ENCODE assay signal across 8 cellular contexts in the genomic region with DNA sequence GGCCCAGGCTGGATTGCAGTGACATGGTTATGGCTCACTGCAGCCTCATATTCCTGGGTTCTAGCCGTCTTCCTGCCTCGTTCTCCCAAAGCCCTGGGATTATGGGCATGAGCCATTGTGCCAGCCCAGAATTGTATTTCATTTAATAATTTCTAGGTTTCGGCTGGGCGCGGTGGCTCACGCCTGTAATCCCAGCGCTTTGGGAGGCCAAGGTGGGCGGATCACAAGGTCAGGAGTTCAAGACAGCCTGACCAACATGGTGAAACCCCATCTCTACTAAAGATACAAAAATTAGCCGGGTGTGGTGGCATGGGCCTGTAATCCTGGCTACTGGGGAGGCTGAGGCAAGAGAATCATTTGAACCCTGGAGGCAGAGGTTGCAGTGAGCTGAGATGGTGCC. TPM values are rescaled to one million over a fixed set of nuclear protein-coding genes. Genes with fewer than 3 reads are reported as not detected.
DNase-seq lines count a peak whose midpoint lies in the region; ATAC-seq and TF ChIP-seq lines count a peak whose summit lies in the region.
"Not testable (repeated sequence)": the region's sequence is repeated elsewhere in the genome, so short reads cannot be mapped to it uniquely, and the experiment has no call there.

No MANE protein-coding gene starts in this region.

- intact Hi-C loops in heart left ventricle (cut with DNase I): not testable (repeated sequence)
- intact Hi-C loops in naive thymus-derived CD4-positive, alpha-beta T cell (cut with micrococcal nuclease): loop anchor here (5.0 kb wide), 3 partner anchors 210 to 845 kb away; a partner anchor contains a TSS

- not testable (repeated sequence) for H3K27me3 ChIP-seq in HAP-1 (ENCODE audit: low read depth); heart left ventricle; naive thymus-derived CD4-positive, alpha-beta T cell (ENCODE audit: control insufficient read depth in 2 of 2, insufficient read depth in 2 of 2, low read length in 2 of 2); skeletal muscle tissue (ENCODE audit: control insufficient read depth in 3 of 3, insufficient read depth in 3 of 3, low read length in 3 of 3)

- in situ Hi-C loops in HAP-1 (cut with MboI; ENCODE audit: low sequenced_read_pairs): loop anchor here (25.0 kb wide), 1 partner anchor 365 kb away; no protein-coding TSS in a partner anchor

- peak overlapping the region; percentile 97 for H3K4me3 Mint-ChIP-seq in activated T-helper 17 cell treated with anti-CD3 and anti-CD28 coated beads, Interleukin-2, amount 50 U/mL, for 72 hours
- H3K4me3 Mint-ChIP-seq in naive thymus-derived CD4-positive, alpha-beta T cell: peak overlapping the region; percentile 90 to 100 (median 98)

- not testable (repeated sequence) for H3K27ac Mint-ChIP-seq in activated T-helper 17 cell treated with anti-CD3 and anti-CD28 coated beads, Interleukin-2, amount 50 U/mL, for 72 hours
- peak overlapping the region in 2 of 9 donors; percentile 24 to 57 for H3K27ac Mint-ChIP-seq in naive thymus-derived CD4-positive, alpha-beta T cell

- H3K36me3 ChIP-seq in HAP-1 (replicated peaks): peaks cover 60% of the 10 kb centered on the region
- peaks cover 0 to 59% (median 54%) of the 10 kb centered on the region in 9 donors for H3K36me3 ChIP-seq in heart left ventricle
- H3K36me3 ChIP-seq in naive thymus-derived CD4-positive, alpha-beta T cell (ENCODE audit: control insufficient read depth in 2 of 3, insufficient read depth in 3 of 3, low read length in 3 of 3): peaks cover 14 to 42% (median 15%) of the 10 kb centered on the region in 3 experiments
- peaks cover 7 to 23% (median 12%) of the 10 kb centered on the region in 3 donors for H3K36me3 ChIP-seq in skeletal muscle tissue (ENCODE audit: control insufficient read depth in 3 of 3, insufficient read depth in 3 of 3, low read length in 3 of 3)

- not testable (repeated sequence) for H3K27ac ChIP-seq in coronary artery; heart left ventricle; skeletal muscle tissue (ENCODE audit: low read depth, low read length)
- H3K27ac ChIP-seq in naive thymus-derived CD4-positive, alpha-beta T cell (ENCODE audit: low read depth, low read length): peak overlapping the region; percentile 27

- H3K27me3 Mint-ChIP-seq in activated T-helper 17 cell treated with anti-CD3 and anti-CD28 coated beads, Interleukin-2, amount 50 U/mL, for 72 hours; naive thymus-derived CD4-positive, alpha-beta T cell: not testable (repeated sequence)

- H3K4me3 ChIP-seq in AG04449 (ENCODE audit: low read depth, low read length) (peak overlapping the region; percentile 36), HAP-1 (peak overlapping the region; percentile 92), coronary artery (peak overlapping the region; percentile 80), heart left ventricle (peak overlapping the region in 9 of 12 donors; percentile 79 to 93 (median 86)), skeletal muscle tissue (ENCODE audit: low read length in 3 of 3) (peak overlapping the region in 2 of 3 donors; percentile 46 to 48)
- peak overlapping the region; percentile 10 for H3K4me3 ChIP-seq in naive thymus-derived CD4-positive, alpha-beta T cell (ENCODE audit: low read length)

- H3K9me3 Mint-ChIP-seq in activated T-helper 17 cell treated with anti-CD3 and anti-CD28 coated beads, Interleukin-2, amount 50 U/mL, for 72 hours; naive thymus-derived CD4-positive, alpha-beta T cell: not testable (repeated sequence)

- POLR2A ChIA-PET in AG04449 (lab: Yijun Ruan, JAX): not testable (repeated sequence)
- POLR2A ChIA-PET in naive thymus-derived CD4-positive, alpha-beta T cell (lab: Charles Lee): interaction anchor here (0.6 kb wide), 1 partner anchor 101 kb away, joined by 3 read pairs; no protein-coding TSS in a partner anchor

- not testable (repeated sequence) for H3K9ac ChIP-seq in skeletal muscle tissue (ENCODE audit: low read depth in 1 of 3, low read length in 3 of 3)

- DNase-seq in AG04449 (ENCODE audit: low read depth, low spot score); HAP-1 (ENCODE audit: low spot score in 2 of 2); coronary artery (ENCODE audit: low spot score); heart left ventricle; naive thymus-derived CD4-positive, alpha-beta T cell: not testable (repeated sequence)
- DNase-seq in RKO (ENCODE audit: low spot score): peak; percentile 71

- 89 to 95% (median 90%) methylated on average over 9 of the region's 9 CpGs for WGBS in heart left ventricle, 4 donors

- not testable (repeated sequence) for ATAC-seq in activated T-helper 17 cell treated with anti-CD3 and anti-CD28 coated beads, Interleukin-2, amount 50 U/mL, for 72 hours (replicated peaks); heart left ventricle; naive thymus-derived CD4-positive, alpha-beta T cell

- H3K36me3 Mint-ChIP-seq in activated T-helper 17 cell treated with anti-CD3 and anti-CD28 coated beads, Interleukin-2, amount 50 U/mL, for 72 hours (ENCODE audit: low read depth): peaks cover 79% of the 10 kb centered on the region
- H3K36me3 Mint-ChIP-seq in naive thymus-derived CD4-positive, alpha-beta T cell: peaks cover 18 to 39% (median 26%) of the 10 kb centered on the region in 5 donors

- H3K4me1 ChIP-seq in HAP-1: peaks cover 13% of the 10 kb centered on the region
- peaks cover 7 to 71% (median 58%) of the 10 kb centered on the region in 12 donors for H3K4me1 ChIP-seq in heart left ventricle
- H3K4me1 ChIP-seq in naive thymus-derived CD4-positive, alpha-beta T cell (ENCODE audit: control insufficient read depth in 2 of 2, insufficient read depth in 2 of 2, low read length in 2 of 2): peaks cover 32 to 45% of the 10 kb centered on the region in 2 donors
- peaks cover 38 to 47% (median 42%) of the 10 kb centered on the region in 3 donors for H3K4me1 ChIP-seq in skeletal muscle tissue (ENCODE audit: control insufficient read depth in 3 of 3, insufficient read depth in 3 of 3, low read length in 3 of 3)

- not testable (repeated sequence) for H3K9me3 ChIP-seq in HAP-1; heart left ventricle; naive thymus-derived CD4-positive, alpha-beta T cell (ENCODE audit: control insufficient read depth in 2 of 3, low read length in 3 of 3); skeletal muscle tissue (ENCODE audit: control insufficient read depth in 3 of 3, low read length in 3 of 3)

- not testable (repeated sequence) for TF ChIP-seq CTCF in AG04449 (IDR thresholded peaks at IDR 0.05; ENCODE audit: insufficient read depth, low read length, missing control alignments); coronary artery (IDR thresholded peaks at IDR 0.05); heart left ventricle (IDR thresholded peaks at IDR 0.05)

- H3K4me1 Mint-ChIP-seq in activated T-helper 17 cell treated with anti-CD3 and anti-CD28 coated beads, Interleukin-2, amount 50 U/mL, for 72 hours: peaks cover 19% of the 10 kb centered on the region
- peaks cover 29 to 73% (median 56%) of the 10 kb centered on the region in 7 donors for H3K4me1 Mint-ChIP-seq in naive thymus-derived CD4-positive, alpha-beta T cell

- CTCF ChIA-PET in AG04449 (lab: Yijun Ruan, JAX); naive thymus-derived CD4-positive, alpha-beta T cell (lab: Charles Lee): not testable (repeated sequence)

- not testable (repeated sequence) for TF ChIP-seq POLR2A in heart left ventricle (IDR thresholded peaks at IDR 0.05)

RNA-seq across cellular contexts. Expression of a gene that starts 2.8 kb away (rescaled TPM):
- 100 to 1,000 TPM; 240 to 254 TPM for total RNA-seq in activated T-helper 17 cell treated with anti-CD3 and anti-CD28 coated beads, Interleukin-2, amount 50 U/mL, for 72 hours
- total RNA-seq in heart left ventricle (100 to 1,000 TPM in 1 of 9 donors, 10 to 100 TPM in 8; 59.4 to 108 (median 81.7) TPM), skeletal muscle tissue (78.3 TPM)
- 10 to 100 TPM; 42.5 to 67.5 TPM for polyA plus RNA-seq in heart left ventricle
- total RNA-seq in naive thymus-derived CD4-positive, alpha-beta T cell: 100 to 1,000 TPM; 248 to 288 (median 281) TPM
- 100 to 1,000 TPM; 168 to 169 TPM for polyA plus RNA-seq in naive thymus-derived CD4-positive, alpha-beta T cell

RNA-seq across cellular contexts. Expression of a gene that starts 10.8 kb away (rescaled TPM):
- 10 to 100 TPM; 12.1 to 14.8 TPM for total RNA-seq in activated T-helper 17 cell treated with anti-CD3 and anti-CD28 coated beads, Interleukin-2, amount 50 U/mL, for 72 hours
- total RNA-seq in heart left ventricle (10 to 100 TPM in 8 of 9 donors, 1 to 10 TPM in 1; 7.9 to 24.1 (median 17.5) TPM), skeletal muscle tissue (20.4 TPM)
- 10 to 100 TPM; 12.2 to 12.5 TPM for polyA plus RNA-seq in heart left ventricle
- 10 to 100 TPM; 14.2 to 22.0 (median 17.9) TPM for total RNA-seq in naive thymus-derived CD4-positive, alpha-beta T cell
- 10 to 100 TPM in 1 of 2 donors, 1 to 10 TPM in 1; 9.6 to 12.6 TPM for polyA plus RNA-seq in naive thymus-derived CD4-positive, alpha-beta T cell

Comparison
In these comparisons a context has a peak if more than half of its experiments do, and no peak if none do; other contexts are left out.
1. H3K4me3 ChIP-seq: peak in every context shown above with its lines; median percentile 92 in HAP-1; 86 in heart left ventricle; 80 in coronary artery; 47 in skeletal muscle tissue; 36 in AG04449; 10 in naive thymus-derived CD4-positive, alpha-beta T cell.